ENCODE assay signal across 1 cellular context in genomic region chr21:45609616-45610015, GRCh38. TPM values are rescaled to one million over a fixed set of nuclear protein-coding genes. Genes with fewer than 3 reads are reported as not detected.
"Had no signal": no experiment of that assay in that cellular context is flagged by ENCODE, and none has a peak within 500 bp of the region (broad histone marks: within the 10 kb centered on the region; RNA-seq: fewer than 3 reads in every experiment).

No MANE protein-coding gene starts in this region.

RNA-seq across cellular contexts. Expression of gene PCBP3, which starts 33.9 kb away (rescaled TPM):
- total RNA-seq: dermis blood vessel endothelial cell had no signal
